ENCODE assay signal across 9 cellular contexts in genomic region chr9:29691758-29692407, GRCh38.
DNase-seq lines count a peak whose midpoint lies in the region; ATAC-seq and TF ChIP-seq lines count a peak whose summit lies in the region.
"Had no signal": no experiment of that assay in that cellular context is flagged by ENCODE, and none has a peak within 500 bp of the region (broad histone marks: within the 10 kb centered on the region; RNA-seq: fewer than 3 reads in every experiment).

No MANE protein-coding gene starts in this region.

- H3K4me1 ChIP-seq in A673 (ENCODE audit: insufficient read depth, low read length, poor library complexity, severe bottlenecking): peaks cover 12% of the 10 kb centered on the region

- ATAC-seq in GM21390 (IDR thresholded peaks at IDR 0.05; ENCODE audit: unreplicated experiment): peak; percentile 57
- ATAC-seq in Right ventricle myocardium superior (ENCODE audit: poor library complexity): no peak
- no peak for ATAC-seq in GM21737 (IDR thresholded peaks at IDR 0.05; ENCODE audit: unreplicated experiment)

- no TSS peak for BruUV-seq in A673 (replicated peaks; lab: Mats Ljungman, UMichigan)

- POLR2A ChIA-PET in A673 (lab: Charles Lee; ENCODE audit: low non-redundant PET): no interaction called here

- CTCF ChIA-PET in A673 (lab: Charles Lee): no interaction called here

- H3K4me3 ChIP-seq in A673 (ENCODE audit: low read depth, low read length, poor library complexity, severe bottlenecking) (no peak overlapping the region), fibroblast of pulmonary artery (replicated peaks; ENCODE audit: low read depth, low read length) (no peak overlapping the region)
- H3K4me3 ChIP-seq: SK-N-MC had no signal

- DNase-seq in A673 (ENCODE audit: low spot score) (peak; percentile 89), NCI-H82 treated with DMSO at 0.1 percent for 48 hours (lab: John Stamatoyannopoulos, UW; ENCODE audit: unreplicated experiment) (peak; percentile 0), fibroblast of pulmonary artery (ENCODE audit: low read depth) (peak; percentile 72), ureter (ENCODE audit: low spot score) (no peak), Right ventricle myocardium superior (no peak), cortex of kidney (lab: John Stamatoyannopoulos, UW) (no peak)

- peaks cover 4% of the 10 kb centered on the region for H3K9me3 ChIP-seq in A673 (ENCODE audit: low read depth, low read length, poor library complexity, severe bottlenecking)

- no peak overlapping the region for H3K27ac ChIP-seq in A673 (ENCODE audit: low read depth, low read length, poor library complexity, severe bottlenecking)
- H3K27ac ChIP-seq: SK-N-MC had no signal

- TF ChIP-seq CTCF in A673 (conservative IDR thresholded peaks at IDR 0.05; ENCODE audit: low read depth, low read length): peak; percentile 73
- TF ChIP-seq CTCF in fibroblast of pulmonary artery (IDR thresholded peaks at IDR 0.05; ENCODE audit: low read length, missing control alignments): peak; percentile 66

- H3K27me3 ChIP-seq in A673 (replicated peaks; ENCODE audit: insufficient read depth, low read depth, low read length, poor library complexity): no peaks in the 10 kb centered on the region

- no peaks in the 10 kb centered on the region for H3K36me3 ChIP-seq in A673 (ENCODE audit: insufficient read depth, low read length, poor library complexity, severe bottlenecking)

- intact Hi-C loops in A673 (cut with micrococcal nuclease; ENCODE audit: unreplicated experiment) (loop anchor here (2.0 to 5.0 kb wide), 5 partner anchors 135 to 670 kb away; partner anchors contain the start of gene LINGO2), Right ventricle myocardium superior (cut with DNase I) (no loop called here)

Comparison
In these comparisons a context has a peak if more than half of its experiments do, and no peak if none do; other contexts are left out.
1. DNase-seq: peak in A673 (single experiment), NCI-H82 treated with DMSO at 0.1 percent for 48 hours (single experiment) and fibroblast of pulmonary artery (single experiment); none in ureter (single experiment), Right ventricle myocardium superior (single experiment) and cortex of kidney (single experiment).